Comparison of ENCODE assay signal across 18 cellular contexts in the genomic region with DNA sequence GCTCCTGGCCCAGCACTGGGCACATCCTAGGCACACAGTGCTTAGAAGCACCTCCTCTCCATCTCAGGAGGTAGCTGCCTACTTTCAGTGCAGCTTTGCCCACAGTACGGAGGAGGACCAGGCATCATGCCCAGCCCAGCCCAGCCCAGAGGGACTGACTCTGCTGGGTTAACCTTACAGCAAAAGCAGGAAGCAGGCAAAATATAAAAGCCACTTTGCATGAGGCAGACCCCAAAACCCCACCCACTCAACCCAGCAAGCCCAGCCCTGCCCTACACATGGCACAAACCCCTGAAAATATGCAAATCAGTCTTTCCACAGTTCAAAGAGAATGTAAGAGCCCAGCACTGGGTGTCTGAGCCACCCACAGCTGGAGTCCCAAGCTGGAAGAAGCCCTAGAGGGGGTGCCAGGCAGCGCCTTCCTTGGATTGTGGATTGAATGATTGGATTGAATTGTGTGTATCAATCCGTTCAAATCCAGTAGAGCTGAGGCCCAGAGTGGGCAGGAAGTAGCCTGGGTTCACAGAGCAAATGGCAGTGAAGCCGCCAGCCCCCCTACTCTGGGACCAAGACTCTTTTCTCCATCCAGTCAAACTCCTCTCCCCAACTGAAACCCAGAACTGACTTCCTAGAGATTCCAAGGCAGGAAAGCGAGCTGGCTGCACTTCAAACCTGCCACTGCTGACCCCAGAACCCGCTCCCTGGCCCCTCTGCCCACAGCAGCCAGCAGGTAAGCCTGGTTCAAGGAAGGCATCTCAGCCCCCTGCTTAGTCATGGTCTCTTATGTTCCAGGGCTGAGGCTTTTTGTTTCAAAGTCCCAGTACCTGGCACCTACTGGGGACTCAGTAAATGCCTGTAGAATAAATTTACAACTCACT.
DNase-seq lines count a peak whose midpoint lies in the region; ATAC-seq lines count a peak whose summit lies in the region.
"Had no signal": no experiment of that assay in that cellular context is flagged by ENCODE, and none has a peak within 500 bp of the region (broad histone marks: within the 10 kb centered on the region; RNA-seq: fewer than 3 reads in every experiment).

No MANE protein-coding gene starts in this region.

- no peaks in the 10 kb centered on the region for H3K36me3 Mint-ChIP-seq in T-cell
- H3K36me3 Mint-ChIP-seq: natural killer cell treated with Interleukin-12 subunit alpha and Interleukin-12 subunit beta and Interleukin-15 and Interleukin-18, amount 100 ng/mL, for 72 hours; stimulated activated effector memory CD8-positive, alpha-beta T cell treated with anti-CD3 and anti-CD28 coated beads, Interleukin-12 subunit alpha, Interleukin-12 subunit beta, amount 100 ng/mL, for 72 hours had no signal

- H3K27me3 Mint-ChIP-seq in T-cell: peaks cover 12 to 26% of the 10 kb centered on the region in 2 donors

- H3K4me1 Mint-ChIP-seq in T-cell: no peaks in the 10 kb centered on the region
- H3K4me1 Mint-ChIP-seq: activated T-helper 17 cell treated with anti-CD3 and anti-CD28 coated beads, Interleukin-2, amount 50 U/mL, for 72 hours; stimulated activated effector memory CD8-positive, alpha-beta T cell treated with anti-CD3 and anti-CD28 coated beads, Interleukin-12 subunit alpha, Interleukin-12 subunit beta, amount 100 ng/mL, for 72 hours had no signal

- POLR2A ChIA-PET in T-cell (lab: Charles Lee): no interaction called here

- DNase-seq in substantia nigra (lab: John Stamatoyannopoulos, UW) (peak in 2 of 49 donors; percentile 8 to 17), HuH-7.5 (ENCODE audit: low spot score) (no peak), T-cell (no peak)
- DNase-seq in activated CD4-positive, CD25-positive, alpha-beta regulatory T cell (lab: John Stamatoyannopoulos, UW): no peak
- DNase-seq: colonic mucosa; NCI-H1930; stimulated activated CD4-positive, alpha-beta T cell treated with anti-CD3 and anti-CD28 coated beads, Interleukin-4, amount 100 ng/mL, for 4 hours; T-helper 9 cell had no signal

- CTCF ChIA-PET in T-cell (lab: Charles Lee): no interaction called here

- no peaks in the 10 kb centered on the region for H3K9me3 Mint-ChIP-seq in T-cell
- H3K9me3 Mint-ChIP-seq: activated T-helper 17 cell treated with anti-CD3 and anti-CD28 coated beads, Interleukin-2, amount 50 U/mL, for 72 hours; natural killer cell treated with Interleukin-12 subunit alpha and Interleukin-12 subunit beta and Interleukin-15 and Interleukin-18, amount 100 ng/mL, for 72 hours; stimulated activated effector memory CD8-positive, alpha-beta T cell treated with anti-CD3 and anti-CD28 coated beads, Interleukin-12 subunit alpha, Interleukin-12 subunit beta, amount 100 ng/mL, for 72 hours had no signal

- H3K27ac ChIP-seq in angular gyrus (ENCODE audit: low read depth, low read length) (peak overlapping the region; percentile 20), substantia nigra (ENCODE audit: low read depth, low read length, poor library complexity, severe bottlenecking) (peak overlapping the region; percentile 80)
- H3K27ac ChIP-seq: C4-2B, colonic mucosa, hepatocyte, vagina had no signal

- H3K4me3 Mint-ChIP-seq in T-cell: no peak overlapping the region
- H3K4me3 Mint-ChIP-seq: activated T-helper 17 cell treated with anti-CD3 and anti-CD28 coated beads, Interleukin-2, amount 50 U/mL, for 72 hours; natural killer cell treated with Interleukin-12 subunit alpha and Interleukin-12 subunit beta and Interleukin-15 and Interleukin-18, amount 100 ng/mL, for 72 hours; stimulated activated effector memory CD8-positive, alpha-beta T cell treated with anti-CD3 and anti-CD28 coated beads, Interleukin-12 subunit alpha, Interleukin-12 subunit beta, amount 100 ng/mL, for 72 hours had no signal

- H3K27ac Mint-ChIP-seq in T-cell: no peak overlapping the region
- H3K27ac Mint-ChIP-seq: activated T-helper 17 cell treated with anti-CD3 and anti-CD28 coated beads, Interleukin-2, amount 50 U/mL, for 72 hours; natural killer cell treated with Interleukin-12 subunit alpha and Interleukin-12 subunit beta and Interleukin-15 and Interleukin-18, amount 100 ng/mL, for 72 hours had no signal

- peak; percentile 78 for ATAC-seq in GM18867 (IDR thresholded peaks at IDR 0.05; ENCODE audit: unreplicated experiment)
- peak; percentile 54 for ATAC-seq in HG02759 (IDR thresholded peaks at IDR 0.05; ENCODE audit: unreplicated experiment)
- no peak for ATAC-seq in T-cell (replicated peaks in 1 of 4)
- ATAC-seq: activated T-helper 17 cell treated with anti-CD3 and anti-CD28 coated beads, Interleukin-2, amount 50 U/mL, for 72 hours; natural killer cell treated with Interleukin-12 subunit alpha and Interleukin-12 subunit beta and Interleukin-15 and Interleukin-18, amount 100 ng/mL, for 72 hours; sciatic nerve; stimulated activated effector memory CD8-positive, alpha-beta T cell treated with anti-CD3 and anti-CD28 coated beads, Interleukin-12 subunit alpha, Interleukin-12 subunit beta, amount 100 ng/mL, for 72 hours had no signal

Comparison
In these comparisons a context has a peak if more than half of its experiments do, and no peak if none do; other contexts are left out.
1. ATAC-seq: peak in GM18867 (single experiment) and HG02759 (single experiment); none in T-cell (0 of 4).